1 cellular context compared by ENCODE assay signal in genomic region chr20:20741067-20742045, GRCh38.
TF ChIP-seq lines count a peak whose summit lies in the region.

No MANE protein-coding gene starts in this region.

TF ChIP-seq in GM12878, 131 proteins besides CTCF, POLR2A, EP300 and RAD21 (continued from another document):
- TF ChIP-seq, protein P1, sequence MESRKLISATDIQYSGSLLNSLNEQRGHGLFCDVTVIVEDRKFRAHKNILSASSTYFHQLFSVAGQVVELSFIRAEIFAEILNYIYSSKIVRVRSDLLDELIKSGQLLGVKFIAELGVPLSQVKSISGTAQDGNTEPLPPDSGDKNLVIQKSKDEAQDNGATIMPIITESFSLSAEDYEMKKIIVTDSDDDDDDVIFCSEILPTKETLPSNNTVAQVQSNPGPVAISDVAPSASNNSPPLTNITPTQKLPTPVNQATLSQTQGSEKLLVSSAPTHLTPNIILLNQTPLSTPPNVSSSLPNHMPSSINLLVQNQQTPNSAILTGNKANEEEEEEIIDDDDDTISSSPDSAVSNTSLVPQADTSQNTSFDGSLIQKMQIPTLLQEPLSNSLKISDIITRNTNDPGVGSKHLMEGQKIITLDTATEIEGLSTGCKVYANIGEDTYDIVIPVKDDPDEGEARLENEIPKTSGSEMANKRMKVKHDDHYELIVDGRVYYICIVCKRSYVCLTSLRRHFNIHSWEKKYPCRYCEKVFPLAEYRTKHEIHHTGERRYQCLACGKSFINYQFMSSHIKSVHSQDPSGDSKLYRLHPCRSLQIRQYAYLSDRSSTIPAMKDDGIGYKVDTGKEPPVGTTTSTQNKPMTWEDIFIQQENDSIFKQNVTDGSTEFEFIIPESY (IDR thresholded peaks at IDR 0.05) = no peak
- TF ChIP-seq ZNF24 (IDR thresholded peaks at IDR 0.05) = no peak
- no peak for TF ChIP-seq LARP7 (IDR thresholded peaks at IDR 0.05)
- no peak for TF ChIP-seq NKRF (conservative IDR thresholded peaks at IDR 0.05)
- TF ChIP-seq EZH2 (IDR thresholded peaks at IDR 0.05; ENCODE audit: borderline replicate concordance, control insufficient read depth, low read depth, low read length) = no peak
- no peak for TF ChIP-seq NR2F1 (conservative IDR thresholded peaks at IDR 0.05)
- TF ChIP-seq, protein P2, sequence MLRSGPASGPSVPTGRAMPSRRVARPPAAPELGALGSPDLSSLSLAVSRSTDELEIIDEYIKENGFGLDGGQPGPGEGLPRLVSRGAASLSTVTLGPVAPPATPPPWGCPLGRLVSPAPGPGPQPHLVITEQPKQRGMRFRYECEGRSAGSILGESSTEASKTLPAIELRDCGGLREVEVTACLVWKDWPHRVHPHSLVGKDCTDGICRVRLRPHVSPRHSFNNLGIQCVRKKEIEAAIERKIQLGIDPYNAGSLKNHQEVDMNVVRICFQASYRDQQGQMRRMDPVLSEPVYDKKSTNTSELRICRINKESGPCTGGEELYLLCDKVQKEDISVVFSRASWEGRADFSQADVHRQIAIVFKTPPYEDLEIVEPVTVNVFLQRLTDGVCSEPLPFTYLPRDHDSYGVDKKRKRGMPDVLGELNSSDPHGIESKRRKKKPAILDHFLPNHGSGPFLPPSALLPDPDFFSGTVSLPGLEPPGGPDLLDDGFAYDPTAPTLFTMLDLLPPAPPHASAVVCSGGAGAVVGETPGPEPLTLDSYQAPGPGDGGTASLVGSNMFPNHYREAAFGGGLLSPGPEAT (IDR thresholded peaks at IDR 0.05; ENCODE audit: low read depth) = no peak
- TF ChIP-seq IKZF1 (conservative IDR thresholded peaks at IDR 0.05) = no peak
- no peak for TF ChIP-seq MTA2 (IDR thresholded peaks at IDR 0.05; ENCODE audit: low read depth)
- no peak for TF ChIP-seq DPF2 (IDR thresholded peaks at IDR 0.05)
- no peak for TF ChIP-seq SMC3 (IDR thresholded peaks at IDR 0.05; ENCODE audit: borderline replicate concordance, low read length)
